In genomic region chr12:49161092-49161795, GRCh38 we compare ENCODE assay signal across 1 cellular context.
TF ChIP-seq lines count a peak whose summit lies in the region.

No MANE protein-coding gene starts in this region.

TF ChIP-seq in K562, 482 proteins besides CTCF, POLR2A, EP300 and RAD21 (continued from another document and continues in another):
- TF ChIP-seq PRPF4 (IDR thresholded peaks at IDR 0.05; ENCODE audit: insufficient read depth, low read depth, low read length, poor library complexity, severe bottlenecking) (no peak), HMG20A (CRISPR knock-in tag; conservative IDR thresholded peaks at IDR 0.05) (no peak), FOXA1 (IDR thresholded peaks at IDR 0.05; ENCODE audit: borderline replicate concordance) (no peak), MTA2 (IDR thresholded peaks at IDR 0.05; ENCODE audit: low read depth) (no peak), ZZZ3 (IDR thresholded peaks at IDR 0.05) (no peak), MYBL2 (IDR thresholded peaks at IDR 0.05; ENCODE audit: low read depth) (no peak), MYBL2 (CRISPR knock-in tag; IDR thresholded peaks at IDR 0.05; ENCODE audit: borderline replicate concordance) (no peak), ZNF232 (CRISPR knock-in tag; IDR thresholded peaks at IDR 0.05) (peak; percentile 31; the same call in 1 of the 2 replicates), CBFA2T2 (conservative IDR thresholded peaks at IDR 0.05) (no peak), ZNF449 (CRISPR knock-in tag; IDR thresholded peaks at IDR 0.05) (no peak), CSDE1 (IDR thresholded peaks at IDR 0.05) (no peak), BRF1 (IDR thresholded peaks at IDR 0.05; ENCODE audit: borderline replicate concordance, extremely low read depth, insufficient read length) (no peak), NCOA1 (IDR thresholded peaks at IDR 0.05; ENCODE audit: low read depth) (no peak), CHD7 (IDR thresholded peaks at IDR 0.05; ENCODE audit: low read depth, low read length) (no peak), ZNF316 (IDR thresholded peaks at IDR 0.05) (0 out of 2 replicates have a peak, but pooled peaks have one; percentile 18), SRSF7 (optimal IDR thresholded peaks at IDR 0.05; ENCODE audit: low read depth, low read length) (no peak), GATAD2A (IDR thresholded peaks at IDR 0.05) (no peak), TARDBP (IDR thresholded peaks at IDR 0.05) (no peak), DNMT1 (IDR thresholded peaks at IDR 0.05) (no peak), HNRNPL (IDR thresholded peaks at IDR 0.05; ENCODE audit: low read depth, low read length) (no peak), NFIC (IDR thresholded peaks at IDR 0.05) (no peak), GTF2A2 (tag; IDR thresholded peaks at IDR 0.05) (0 out of 2 replicates have a peak, but pooled peaks have one; percentile 49), HNRNPLL (IDR thresholded peaks at IDR 0.05; ENCODE audit: low read depth, low read length, poor library complexity, severe bottlenecking) (no peak), ZNF75A (CRISPR knock-in tag; IDR thresholded peaks at IDR 0.05) (no peak), TRIM28 (IDR thresholded peaks at IDR 0.05) (no peak), CHD2 (IDR thresholded peaks at IDR 0.05; ENCODE audit: low read depth, low read length) (no peak), ZNF586 (CRISPR knock-in tag; conservative IDR thresholded peaks at IDR 0.05) (no peak), RBBP5 (IDR thresholded peaks at IDR 0.05; ENCODE audit: borderline replicate concordance, insufficient read depth, low read length, poor library complexity, severe bottlenecking) (no peak), BRF2 (IDR thresholded peaks at IDR 0.05; ENCODE audit: borderline replicate concordance, insufficient read depth, insufficient read length) (no peak), FOXK2 (conservative IDR thresholded peaks at IDR 0.05 in 1 of 2, IDR thresholded peaks at IDR 0.05 in 1 of 2; ENCODE audit: low read depth in 2 of 2) (no peak), EZH2 (IDR thresholded peaks at IDR 0.05; ENCODE audit: borderline replicate concordance, low read depth, low read length) (no peak), GTF2B (IDR thresholded peaks at IDR 0.05; ENCODE audit: extremely low read depth, insufficient read length) (no peak), CEBPB (tag; IDR thresholded peaks at IDR 0.05) (peak; percentile 60)
- TF ChIP-seq, protein P1, sequence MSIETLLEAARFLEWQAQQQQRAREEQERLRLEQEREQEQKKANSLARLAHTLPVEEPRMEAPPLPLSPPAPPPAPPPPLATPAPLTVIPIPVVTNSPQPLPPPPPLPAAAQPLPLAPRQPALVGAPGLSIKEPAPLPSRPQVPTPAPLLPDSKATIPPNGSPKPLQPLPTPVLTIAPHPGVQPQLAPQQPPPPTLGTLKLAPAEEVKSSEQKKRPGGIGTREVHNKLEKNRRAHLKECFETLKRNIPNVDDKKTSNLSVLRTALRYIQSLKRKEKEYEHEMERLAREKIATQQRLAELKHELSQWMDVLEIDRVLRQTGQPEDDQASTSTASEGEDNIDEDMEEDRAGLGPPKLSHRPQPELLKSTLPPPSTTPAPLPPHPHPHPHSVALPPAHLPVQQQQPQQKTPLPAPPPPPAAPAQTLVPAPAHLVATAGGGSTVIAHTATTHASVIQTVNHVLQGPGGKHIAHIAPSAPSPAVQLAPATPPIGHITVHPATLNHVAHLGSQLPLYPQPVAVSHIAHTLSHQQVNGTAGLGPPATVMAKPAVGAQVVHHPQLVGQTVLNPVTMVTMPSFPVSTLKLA (conservative IDR thresholded peaks at IDR 0.05): no peak
- TF ChIP-seq, protein P2, sequence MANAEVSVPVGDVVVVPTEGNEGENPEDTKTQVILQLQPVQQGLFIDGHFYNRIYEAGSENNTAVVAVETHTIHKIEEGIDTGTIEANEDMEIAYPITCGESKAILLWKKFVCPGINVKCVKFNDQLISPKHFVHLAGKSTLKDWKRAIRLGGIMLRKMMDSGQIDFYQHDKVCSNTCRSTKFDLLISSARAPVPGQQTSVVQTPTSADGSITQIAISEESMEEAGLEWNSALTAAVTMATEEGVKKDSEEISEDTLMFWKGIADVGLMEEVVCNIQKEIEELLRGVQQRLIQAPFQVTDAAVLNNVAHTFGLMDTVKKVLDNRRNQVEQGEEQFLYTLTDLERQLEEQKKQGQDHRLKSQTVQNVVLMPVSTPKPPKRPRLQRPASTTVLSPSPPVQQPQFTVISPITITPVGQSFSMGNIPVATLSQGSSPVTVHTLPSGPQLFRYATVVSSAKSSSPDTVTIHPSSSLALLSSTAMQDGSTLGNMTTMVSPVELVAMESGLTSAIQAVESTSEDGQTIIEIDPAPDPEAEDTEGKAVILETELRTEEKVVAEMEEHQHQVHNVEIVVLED (CRISPR knock-in tag; IDR thresholded peaks at IDR 0.05): no peak
- TF ChIP-seq, protein P3, sequence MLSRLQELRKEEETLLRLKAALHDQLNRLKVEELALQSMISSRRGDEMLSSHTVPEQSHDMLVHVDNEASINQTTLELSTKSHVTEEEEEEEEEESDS (CRISPR knock-in tag; IDR thresholded peaks at IDR 0.05): peak; percentile 73
- TF ChIP-seq, protein P4, sequence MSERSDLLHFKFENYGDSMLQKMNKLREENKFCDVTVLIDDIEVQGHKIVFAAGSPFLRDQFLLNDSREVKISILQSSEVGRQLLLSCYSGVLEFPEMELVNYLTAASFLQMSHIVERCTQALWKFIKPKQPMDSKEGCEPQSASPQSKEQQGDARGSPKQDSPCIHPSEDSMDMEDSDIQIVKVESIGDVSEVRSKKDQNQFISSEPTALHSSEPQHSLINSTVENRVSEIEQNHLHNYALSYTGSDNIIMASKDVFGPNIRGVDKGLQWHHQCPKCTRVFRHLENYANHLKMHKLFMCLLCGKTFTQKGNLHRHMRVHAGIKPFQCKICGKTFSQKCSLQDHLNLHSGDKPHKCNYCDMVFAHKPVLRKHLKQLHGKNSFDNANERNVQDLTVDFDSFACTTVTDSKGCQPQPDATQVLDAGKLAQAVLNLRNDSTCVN (CRISPR knock-in tag; IDR thresholded peaks at IDR 0.05): no peak
- TF ChIP-seq, protein P5, sequence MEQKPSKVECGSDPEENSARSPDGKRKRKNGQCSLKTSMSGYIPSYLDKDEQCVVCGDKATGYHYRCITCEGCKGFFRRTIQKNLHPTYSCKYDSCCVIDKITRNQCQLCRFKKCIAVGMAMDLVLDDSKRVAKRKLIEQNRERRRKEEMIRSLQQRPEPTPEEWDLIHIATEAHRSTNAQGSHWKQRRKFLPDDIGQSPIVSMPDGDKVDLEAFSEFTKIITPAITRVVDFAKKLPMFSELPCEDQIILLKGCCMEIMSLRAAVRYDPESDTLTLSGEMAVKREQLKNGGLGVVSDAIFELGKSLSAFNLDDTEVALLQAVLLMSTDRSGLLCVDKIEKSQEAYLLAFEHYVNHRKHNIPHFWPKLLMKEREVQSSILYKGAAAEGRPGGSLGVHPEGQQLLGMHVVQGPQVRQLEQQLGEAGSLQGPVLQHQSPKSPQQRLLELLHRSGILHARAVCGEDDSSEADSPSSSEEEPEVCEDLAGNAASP (IDR thresholded peaks at IDR 0.05): no peak
